Comparison of ENCODE assay signal across 8 cellular contexts in genomic region chr2:18749912-18750526, GRCh38.
DNase-seq lines count a peak whose midpoint lies in the region; ATAC-seq and TF ChIP-seq lines count a peak whose summit lies in the region.

No MANE protein-coding gene starts in this region.

- no peak for TF ChIP-seq EP300 in transverse colon (IDR thresholded peaks at IDR 0.05; ENCODE audit: low read depth)

- peak; percentile 56 for DNase-seq in activated CD8-positive, alpha-beta memory T cell treated with anti-CD3 and anti-CD28 coated beads, Interleukin-2, amount 10 ng/mL, durations not matched to agents 7 days and 5 days
- DNase-seq in activated CD8-positive, alpha-beta memory T cell treated with anti-CD3 and anti-CD28 coated beads, Interleukin-2, amount 50 U/mL, for 48 hours, result no peak
- DNase-seq in NAMALWA (ENCODE audit: low spot score) (peak; percentile 61), T follicular helper cell (ENCODE audit: low read depth) (peak; percentile 9), middle frontal gyrus (ENCODE audit: extremely low spot score, low spot score) (peak; percentile 40), transverse colon (peak; percentile 49), GF-D8 (lab: John Stamatoyannopoulos, UW) (no peak)
- peak; percentile 3 to 16 (median 6) for DNase-seq in effector memory CD8-positive, alpha-beta T cell

- in situ Hi-C loops in transverse colon (cut with MboI; ENCODE audit: low pct_ligation_motif_present in 1 of 4, low pct_unique_long_range_greater_than_20kb in 1 of 4, low sequenced_read_pairs in 3 of 4), result loop anchor here (10.0 to 25.0 kb wide), 4 partner anchors 612 to 1115 kb away; partner anchors contain the start of gene OSR1 (in 1 of the 4)

- H3K27ac ChIP-seq in transverse colon, result no peak overlapping the region

- peaks cover 0 to 15% (median 5%) of the 10 kb centered on the region in 4 donors for H3K4me1 ChIP-seq in transverse colon

- H3K4me1 Mint-ChIP-seq in activated CD8-positive, alpha-beta memory T cell treated with anti-CD3 and anti-CD28 coated beads, Interleukin-2, amount 10 ng/mL, durations not matched to agents 7 days and 5 days, result no peaks in the 10 kb centered on the region
- H3K4me1 Mint-ChIP-seq in effector memory CD8-positive, alpha-beta T cell (ENCODE audit: low read depth in 2 of 2), result no peaks in the 10 kb centered on the region

- H3K9me3 Mint-ChIP-seq in activated CD8-positive, alpha-beta memory T cell treated with anti-CD3 and anti-CD28 coated beads, Interleukin-2, amount 10 ng/mL, durations not matched to agents 7 days and 5 days (ENCODE audit: low read depth), result no peaks in the 10 kb centered on the region
- H3K9me3 Mint-ChIP-seq in effector memory CD8-positive, alpha-beta T cell, result no peaks in the 10 kb centered on the region

- TF ChIP-seq CTCF in transverse colon (IDR thresholded peaks at IDR 0.05), result peak; percentile 69 to 82 (median 74)

- H3K9me3 ChIP-seq in transverse colon, result no peaks in the 10 kb centered on the region

- ATAC-seq in activated CD8-positive, alpha-beta memory T cell treated with anti-CD3 and anti-CD28 coated beads, Interleukin-2, amount 10 ng/mL, durations not matched to agents 7 days and 5 days, result no peak
- no peak for ATAC-seq in effector memory CD8-positive, alpha-beta T cell (replicated peaks)

- H3K36me3 Mint-ChIP-seq in activated CD8-positive, alpha-beta memory T cell treated with anti-CD3 and anti-CD28 coated beads, Interleukin-2, amount 10 ng/mL, durations not matched to agents 7 days and 5 days, result no peaks in the 10 kb centered on the region
- no peaks in the 10 kb centered on the region for H3K36me3 Mint-ChIP-seq in effector memory CD8-positive, alpha-beta T cell (ENCODE audit: insufficient read depth)

- WGBS in transverse colon (ENCODE audit: low coverage in 1 of 2), 2 donors, result 0% methylated on average over 2 of the region's 2 CpGs

- intact Hi-C loops in transverse colon (cut with DNase I; ENCODE audit: low total_unique reads), result loop anchor here (5.0 to 10.0 kb wide), 2 partner anchors 235 to 1112 kb away; no protein-coding TSS in a partner anchor

- TF ChIP-seq POLR2A in transverse colon (IDR thresholded peaks at IDR 0.05), result no peak

- H3K4me3 ChIP-seq in transverse colon, result no peak overlapping the region

- CTCF ChIA-PET in activated CD8-positive, alpha-beta memory T cell treated with anti-CD3 and anti-CD28 coated beads, Interleukin-2, amount 10 ng/mL, durations not matched to agents 7 days and 5 days (lab: Charles Lee), result interaction anchor here (1.2 kb wide), 1 partner anchor 229 kb away, joined by 3 read pairs; no protein-coding TSS in a partner anchor

- no peaks in the 10 kb centered on the region for H3K27me3 ChIP-seq in transverse colon

- no peak overlapping the region for H3K4me3 Mint-ChIP-seq in activated CD8-positive, alpha-beta memory T cell treated with anti-CD3 and anti-CD28 coated beads, Interleukin-2, amount 10 ng/mL, durations not matched to agents 7 days and 5 days
- no peak overlapping the region for H3K4me3 Mint-ChIP-seq in effector memory CD8-positive, alpha-beta T cell

- no peaks in the 10 kb centered on the region for H3K36me3 ChIP-seq in transverse colon

- no peaks in the 10 kb centered on the region for H3K27me3 Mint-ChIP-seq in activated CD8-positive, alpha-beta memory T cell treated with anti-CD3 and anti-CD28 coated beads, Interleukin-2, amount 10 ng/mL, durations not matched to agents 7 days and 5 days
- H3K27me3 Mint-ChIP-seq in effector memory CD8-positive, alpha-beta T cell, result no peaks in the 10 kb centered on the region

- no peak overlapping the region for H3K27ac Mint-ChIP-seq in activated CD8-positive, alpha-beta memory T cell treated with anti-CD3 and anti-CD28 coated beads, Interleukin-2, amount 10 ng/mL, durations not matched to agents 7 days and 5 days
- H3K27ac Mint-ChIP-seq in effector memory CD8-positive, alpha-beta T cell, result no peak overlapping the region

Comparison
In these comparisons a context has a peak if more than half of its experiments do, and no peak if none do; other contexts are left out.
1. DNase-seq: peak in activated CD8-positive, alpha-beta memory T cell treated with anti-CD3 and anti-CD28 coated beads, Interleukin-2, amount 10 ng/mL, durations not matched to agents 7 days and 5 days (single experiment), NAMALWA (single experiment), T follicular helper cell (single experiment), effector memory CD8-positive, alpha-beta T cell (3 of 3), middle frontal gyrus (single experiment) and transverse colon (single experiment); none in activated CD8-positive, alpha-beta memory T cell treated with anti-CD3 and anti-CD28 coated beads, Interleukin-2, amount 50 U/mL, for 48 hours (single experiment) and GF-D8 (single experiment).